In genomic region chr1:232393834-232394146, GRCh38 we compare ENCODE assay signal across 22 cellular contexts.
A peak's percentile ranks its signal among the peaks of the same experiment; 100 is the strongest.
DNase-seq lines count a peak whose midpoint lies in the region; ATAC-seq, FAIRE-seq and TF ChIP-seq lines count a peak whose summit lies in the region.
"Had no signal": no experiment of that assay in that cellular context is flagged by ENCODE, and none has a peak within 500 bp of the region (broad histone marks: within the 10 kb centered on the region; RNA-seq: fewer than 3 reads in every experiment).

No MANE protein-coding gene starts in this region.

- no peak overlapping the region for H3K27ac Mint-ChIP-seq in GM23338
- peak overlapping the region; percentile 61 for H3K27ac Mint-ChIP-seq in nephron progenitor cell
- H3K27ac Mint-ChIP-seq in stimulated activated effector memory CD8-positive, alpha-beta T cell treated with anti-CD3 and anti-CD28 coated beads, Interleukin-12 subunit alpha, Interleukin-12 subunit beta, amount 100 ng/mL, for 72 hours: no peak overlapping the region
- H3K27ac Mint-ChIP-seq: CD14-positive monocyte; CD4-positive, alpha-beta memory T cell had no signal

- H3K4me3 ChIP-seq in GM23338: no peak overlapping the region
- H3K4me3 ChIP-seq: BLaER1 had no signal

- H3K36me3 ChIP-seq in GM23338 (ENCODE audit: insufficient read depth): no peaks in the 10 kb centered on the region
- H3K36me3 ChIP-seq: BE2C, BLaER1 had no signal

- H3K4me1 Mint-ChIP-seq in GM23338: peaks cover 22% of the 10 kb centered on the region
- peaks cover 37% of the 10 kb centered on the region for H3K4me1 Mint-ChIP-seq in nephron progenitor cell
- H3K4me1 Mint-ChIP-seq in stimulated activated effector memory CD8-positive, alpha-beta T cell treated with anti-CD3 and anti-CD28 coated beads, Interleukin-12 subunit alpha, Interleukin-12 subunit beta, amount 100 ng/mL, for 72 hours: peaks cover 4% of the 10 kb centered on the region
- H3K4me1 Mint-ChIP-seq: CD14-positive monocyte; CD4-positive, CD25-positive, alpha-beta regulatory T cell had no signal

- no peak for DNase-seq in GM23338 (ENCODE audit: low spot score)
- DNase-seq in nephron progenitor cell: no peak
- DNase-seq in stimulated activated effector memory CD8-positive, alpha-beta T cell treated with anti-CD3 and anti-CD28 coated beads, Interleukin-12 subunit alpha, Interleukin-12 subunit beta, amount 100 ng/mL, for 72 hours (ENCODE audit: low spot score in 2 of 2): no peak
- DNase-seq in DMS153 treated with DMSO at 0.1 percent for 48 hours (lab: John Stamatoyannopoulos, UW; ENCODE audit: unreplicated experiment): no peak
- DNase-seq: 8988T; ACHN; BE2C; C1 segment of cervical spinal cord; CD4-positive, alpha-beta memory T cell; CD4-positive, CD25-positive, alpha-beta regulatory T cell; CD8-positive, alpha-beta memory T cell; COR-L47; DMS 273 treated with DMSO at 0.1 percent for 48 hours; DMS153; GF-D8 had no signal

- peaks cover 28% of the 10 kb centered on the region for H3K9me2 ChIP-seq in GM23338 (ENCODE audit: insufficient read depth)

- H4K20me1 ChIP-seq in GM23338 (replicated peaks; ENCODE audit: insufficient read depth): no peaks in the 10 kb centered on the region
- H4K20me1 ChIP-seq: BLaER1 had no signal

- no peak overlapping the region for H2AFZ ChIP-seq in GM23338

- H3K27me3 ChIP-seq in GM23338 (ENCODE audit: insufficient read depth): no peaks in the 10 kb centered on the region
- H3K27me3 ChIP-seq: BE2C, BLaER1 had no signal

- H3K4me2 ChIP-seq in GM23338: 0 out of 2 replicates have a peak overlapping the region, but pooled peaks have one; percentile 23
- H3K4me2 ChIP-seq: BLaER1 had no signal

- TF ChIP-seq CTCF in GM23338 (conservative IDR thresholded peaks at IDR 0.05; ENCODE audit: low read depth in 2 of 2) (no peak), nephron progenitor cell (IDR thresholded peaks at IDR 0.05) (no peak)

- no peaks in the 10 kb centered on the region for H3F3A ChIP-seq in GM23338 (replicated peaks; ENCODE audit: low read depth)

- ATAC-seq in GM23338 (no peak), GM19328 (IDR thresholded peaks at IDR 0.05; ENCODE audit: unreplicated experiment) (no peak)
- ATAC-seq in stimulated activated effector memory CD8-positive, alpha-beta T cell treated with anti-CD3 and anti-CD28 coated beads, Interleukin-12 subunit alpha, Interleukin-12 subunit beta, amount 100 ng/mL, for 72 hours: no peak

- H3K36me3 Mint-ChIP-seq in GM23338 (ENCODE audit: low read depth) (no peaks in the 10 kb centered on the region), nephron progenitor cell (ENCODE audit: low read depth) (peaks cover 14% of the 10 kb centered on the region)
- peaks cover 11% of the 10 kb centered on the region for H3K36me3 Mint-ChIP-seq in stimulated activated effector memory CD8-positive, alpha-beta T cell treated with anti-CD3 and anti-CD28 coated beads, Interleukin-12 subunit alpha, Interleukin-12 subunit beta, amount 100 ng/mL, for 72 hours
- H3K36me3 Mint-ChIP-seq: CD4-positive, alpha-beta memory T cell; CD4-positive, CD25-positive, alpha-beta regulatory T cell had no signal

- no peak overlapping the region for H3K27ac ChIP-seq in GM23338 (ENCODE audit: low read depth)
- H3K27ac ChIP-seq: BLaER1 had no signal

- H3K4me3 Mint-ChIP-seq in GM23338 (no peak overlapping the region), nephron progenitor cell (no peak overlapping the region)
- no peak overlapping the region for H3K4me3 Mint-ChIP-seq in stimulated activated effector memory CD8-positive, alpha-beta T cell treated with anti-CD3 and anti-CD28 coated beads, Interleukin-12 subunit alpha, Interleukin-12 subunit beta, amount 100 ng/mL, for 72 hours
- H3K4me3 Mint-ChIP-seq: CD14-positive monocyte; CD4-positive, alpha-beta memory T cell; CD4-positive, CD25-positive, alpha-beta regulatory T cell; CD8-positive, alpha-beta memory T cell had no signal

- no peaks in the 10 kb centered on the region for H3K79me2 ChIP-seq in GM23338 (replicated peaks; ENCODE audit: insufficient read depth)

- H3K9me3 Mint-ChIP-seq in GM23338 (no peaks in the 10 kb centered on the region), nephron progenitor cell (no peaks in the 10 kb centered on the region)
- H3K9me3 Mint-ChIP-seq in stimulated activated effector memory CD8-positive, alpha-beta T cell treated with anti-CD3 and anti-CD28 coated beads, Interleukin-12 subunit alpha, Interleukin-12 subunit beta, amount 100 ng/mL, for 72 hours: no peaks in the 10 kb centered on the region
- H3K9me3 Mint-ChIP-seq: CD8-positive, alpha-beta memory T cell had no signal

- H3K4me1 ChIP-seq in GM23338 (ENCODE audit: insufficient read depth): peaks cover 7% of the 10 kb centered on the region
- H3K4me1 ChIP-seq: BE2C had no signal

- peaks cover 2% of the 10 kb centered on the region for H3K27me3 Mint-ChIP-seq in GM23338 (ENCODE audit: insufficient read depth, low read depth, poor library complexity)
- no peaks in the 10 kb centered on the region for H3K27me3 Mint-ChIP-seq in nephron progenitor cell (ENCODE audit: low read depth, poor library complexity)
- H3K27me3 Mint-ChIP-seq: CD4-positive, CD25-positive, alpha-beta regulatory T cell had no signal

- FAIRE-seq in endometrium (lab: Jason Lieb, UNC): peak; percentile 95
- FAIRE-seq: A204.1, G401.6, GM12891 had no signal

TF ChIP-seq in GM23338, 12 proteins besides CTCF, POLR2A, EP300 and RAD21 (continues in another document):
- TF ChIP-seq ETS1 (IDR thresholded peaks at IDR 0.05): no peak
- no peak for TF ChIP-seq NANOG (IDR thresholded peaks at IDR 0.05; ENCODE audit: borderline replicate concordance)
- no peak for TF ChIP-seq EZH2phosphoT487 (IDR thresholded peaks at IDR 0.05; ENCODE audit: unreplicated experiment)
- TF ChIP-seq CREB1 (CRISPR knock-in tag; IDR thresholded peaks at IDR 0.05; ENCODE audit: low read depth): no peak
- TF ChIP-seq STAT1 (IDR thresholded peaks at IDR 0.05; ENCODE audit: unreplicated experiment): no peak
- TF ChIP-seq ZNF114 (CRISPR knock-in tag; IDR thresholded peaks at IDR 0.05): no peak
- no peak for TF ChIP-seq ZNF331 (CRISPR knock-in tag; IDR thresholded peaks at IDR 0.05; ENCODE audit: low read depth)
- TF ChIP-seq JUNB (IDR thresholded peaks at IDR 0.05; ENCODE audit: unreplicated experiment): no peak
- no peak for TF ChIP-seq POLR2AphosphoS5 (IDR thresholded peaks at IDR 0.05; ENCODE audit: low read depth)
- TF ChIP-seq REST (IDR thresholded peaks at IDR 0.05; ENCODE audit: unreplicated experiment): no peak
- TF ChIP-seq EZH2 (IDR thresholded peaks at IDR 0.05; ENCODE audit: low read depth, unreplicated experiment): no peak
